In the genomic region with DNA sequence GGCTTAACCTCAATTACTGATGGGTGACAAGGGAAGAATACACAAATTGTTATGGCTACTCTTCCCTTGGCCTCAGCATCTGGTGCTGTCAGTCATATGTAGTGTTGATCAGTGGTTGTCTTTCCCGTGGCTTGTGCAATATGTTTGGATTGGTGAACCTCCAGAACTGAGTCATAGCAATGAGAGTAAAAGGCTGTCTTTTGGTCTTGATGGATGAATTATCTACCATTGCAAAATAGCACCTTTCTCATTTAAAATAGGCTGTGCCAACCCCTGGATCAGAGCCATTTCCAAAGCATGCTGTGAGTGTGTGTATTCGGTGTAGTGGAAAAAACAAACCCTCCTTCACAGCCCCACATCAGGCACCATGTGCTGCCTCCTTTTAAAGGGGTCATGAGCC, we compare ENCODE assay signal across 13 cellular contexts. TPM values are rescaled to one million over a fixed set of nuclear protein-coding genes. Genes with fewer than 3 reads are reported as not detected.
DNase-seq lines count a peak whose midpoint lies in the region; ATAC-seq, FAIRE-seq and TF ChIP-seq lines count a peak whose summit lies in the region.
"Had no signal": no experiment of that assay in that cellular context is flagged by ENCODE, and none has a peak within 500 bp of the region (broad histone marks: within the 10 kb centered on the region; RNA-seq: fewer than 3 reads in every experiment).

No MANE protein-coding gene starts in this region.

- no peak for FAIRE-seq in D721Med (lab: Jason Lieb, UNC)
- FAIRE-seq: GM12878 had no signal

- H3K9me3 ChIP-seq in psoas muscle, result no peaks in the 10 kb centered on the region
- H3K9me3 ChIP-seq: heart left ventricle had no signal

- peak; percentile 28 for DNase-seq in GM03348 (ENCODE audit: low spot score)
- peak; percentile 93 for DNase-seq in RPMI7951 (ENCODE audit: low read depth)
- DNase-seq in psoas muscle, result peak in 1 of 2 donors; percentile 28
- no peak for DNase-seq in NCI-H1092 (lab: John Stamatoyannopoulos, UW)
- no peak for DNase-seq in D721Med (ENCODE audit: insufficient read length, low spot score)
- DNase-seq in COLO668 (lab: John Stamatoyannopoulos, UW; ENCODE audit: unreplicated experiment), result no peak
- DNase-seq: activated T-cell treated with anti-CD3 and anti-CD28 coated beads, Interleukin-2, amount 50 U/mL, for 1 hour; KG1; retina had no signal

- intact Hi-C loops in psoas muscle (cut with DNase I), result no loop called here

- H3K4me1 ChIP-seq in psoas muscle, result no peaks in the 10 kb centered on the region

- H3K4me3 ChIP-seq in psoas muscle, result no peak overlapping the region
- H3K4me3 ChIP-seq: GM12878, heart left ventricle had no signal

- no peak overlapping the region for H3K27ac ChIP-seq in psoas muscle
- H3K27ac ChIP-seq: heart left ventricle had no signal

- H3K36me3 ChIP-seq in psoas muscle (ENCODE audit: insufficient read depth in 1 of 2, low read depth in 1 of 2), result no peaks in the 10 kb centered on the region

- peak; percentile 93 for ATAC-seq in esophagus mucosa
- peak in 3 of 4 donors; percentile 44 to 72 (median 47) for ATAC-seq in psoas muscle
- ATAC-seq in GM19351 (IDR thresholded peaks at IDR 0.05; ENCODE audit: unreplicated experiment), result no peak
- ATAC-seq: GM12878 had no signal

- TF ChIP-seq CTCF in psoas muscle (IDR thresholded peaks at IDR 0.05) (no peak), D721Med (IDR thresholded peaks at IDR 0.05; ENCODE audit: insufficient read depth, missing control alignments) (no peak)

- no peaks in the 10 kb centered on the region for H3K27me3 ChIP-seq in psoas muscle (ENCODE audit: insufficient read depth in 3 of 3, low read length in 2 of 3)
- H3K27me3 ChIP-seq: heart left ventricle had no signal

- 26 to 45% (median 32%) methylated on average over 2 of the region's 2 CpGs for WGBS in psoas muscle, 3 donors

RNA-seq across cellular contexts. Expression of a gene that starts 14.6 kb away (rescaled TPM):
- total RNA-seq in RPMI7951 (2014; rRNA removed; shearing (Covaris generic)), result 130 and 137 TPM in 2 replicates
- total RNA-seq in esophagus mucosa, result 2.3 TPM
- 1 to 10 TPM; 1.3 to 3.5 (median 1.9) TPM for total RNA-seq in psoas muscle
- polyA plus RNA-seq in psoas muscle, result 1 to 10 TPM; 1.1 to 2.3 (median 2.0) TPM

Comparison
In these comparisons a context has a peak if more than half of its experiments do, and no peak if none do; other contexts are left out.
1. DNase-seq: peak in GM03348 (single experiment) and RPMI7951 (single experiment); none in NCI-H1092 (single experiment), D721Med (single experiment) and COLO668 (single experiment).
2. RNA of a gene that starts 14.6 kb away (total RNA-seq): 130 to 137 TPM in RPMI7951; 1.3 to 3.5 TPM in psoas muscle and 2.3 TPM in esophagus mucosa (single experiment); every median in the first group is over 10 times any median in the second.